ENCODE assay signal across 8 cellular contexts in the genomic region with DNA sequence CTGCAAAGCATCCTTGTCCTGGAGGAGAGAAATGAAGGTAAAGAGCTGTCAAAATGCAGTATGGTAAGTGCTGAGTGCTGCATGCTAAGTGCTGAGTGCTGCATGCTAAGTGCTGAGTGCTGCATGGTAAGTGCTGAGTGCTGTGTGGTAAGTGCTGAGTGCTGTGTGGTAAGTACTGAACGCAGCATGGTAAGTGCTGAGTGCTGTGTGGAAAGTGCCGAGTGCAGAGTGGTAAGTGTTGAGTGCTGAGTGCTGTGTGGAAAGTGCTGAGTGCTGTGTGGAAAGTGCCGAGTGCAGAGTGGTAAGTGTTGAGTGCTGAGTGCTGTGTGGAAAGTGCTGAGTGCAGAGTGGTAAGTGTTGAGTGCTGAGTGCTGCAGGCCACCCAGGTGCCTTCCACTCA.
DNase-seq lines count a peak whose midpoint lies in the region; ATAC-seq, FAIRE-seq and TF ChIP-seq lines count a peak whose summit lies in the region.
"Not testable (repeated sequence)": the region's sequence is repeated elsewhere in the genome, so short reads cannot be mapped to it uniquely, and the experiment has no call there.

No MANE protein-coding gene starts in this region.

- H3K36me3 Mint-ChIP-seq in activated CD8-positive, alpha-beta T cell treated with anti-CD3 and anti-CD28 coated beads for 36 hours (ENCODE audit: low read depth); neural progenitor cell; stimulated activated effector memory CD8-positive, alpha-beta T cell treated with anti-CD3 and anti-CD28 coated beads, Interleukin-12 subunit alpha, Interleukin-12 subunit beta, amount 100 ng/mL, for 72 hours: not testable (repeated sequence)

- not testable (repeated sequence) for H4K91ac ChIP-seq in H1 (replicated peaks; ENCODE audit: insufficient read length, low read length)

- H4K20me1 ChIP-seq in KMS-11 (ENCODE audit: insufficient read depth); GM12878 (ENCODE audit: control insufficient read depth, insufficient read depth); H1 (replicated peaks in 1 of 2; ENCODE audit: control insufficient read depth in 1 of 2, insufficient read depth in 2 of 2, low read length in 2 of 2); neural progenitor cell (ENCODE audit: low read depth): not testable (repeated sequence)

- H3K4me1 Mint-ChIP-seq in activated CD8-positive, alpha-beta T cell treated with anti-CD3 and anti-CD28 coated beads for 36 hours (ENCODE audit: low read depth), result peaks cover 22% of the 10 kb centered on the region
- H3K4me1 Mint-ChIP-seq in neural progenitor cell, result peaks cover 51% of the 10 kb centered on the region
- H3K4me1 Mint-ChIP-seq in stimulated activated effector memory CD8-positive, alpha-beta T cell treated with anti-CD3 and anti-CD28 coated beads, Interleukin-12 subunit alpha, Interleukin-12 subunit beta, amount 100 ng/mL, for 72 hours, result not testable (repeated sequence)

- in situ Hi-C loops in GM12878 (cut with MboI), result not testable (repeated sequence)

- H3K23me2 ChIP-seq in H1 (ENCODE audit: low read depth, low read length), result not testable (repeated sequence)

- H3K9ac ChIP-seq in KMS-11; GM12878 (ENCODE audit: control insufficient read depth, insufficient read depth, low read length); H1 (replicated peaks in 1 of 4; ENCODE audit: extremely low read depth in 1 of 4, low read depth in 3 of 4, low read length in 3 of 4); neural progenitor cell: not testable (repeated sequence)

- POLR2A ChIA-PET in activated CD8-positive, alpha-beta T cell treated with anti-CD3 and anti-CD28 coated beads for 36 hours (lab: Charles Lee), result interaction anchor here (0.6 to 2.0 kb wide), 4 partner anchors 9 to 478 kb away, joined by 3 to 12 read pairs (median 4); no protein-coding TSS in a partner anchor
- POLR2A ChIA-PET in GM12878 (lab: Charles Lee), result not testable (repeated sequence)
- POLR2A ChIA-PET in H1 (lab: Charles Lee; ENCODE audit: partially characterized antibody), result interaction anchor here (0.8 kb wide), 1 partner anchor 323 kb away, joined by 3 read pairs; a partner anchor contains a TSS

- not testable (repeated sequence) for H3K14ac ChIP-seq in H1 (ENCODE audit: insufficient read length)

- TF ChIP-seq EP300 in GM12878 (IDR thresholded peaks at IDR 0.05; ENCODE audit: borderline replicate concordance in 1 of 2, control insufficient read depth in 1 of 2, low read depth in 2 of 2, low read length in 2 of 2); H1 (IDR thresholded peaks at IDR 0.05; ENCODE audit: borderline replicate concordance in 1 of 2, low read depth in 2 of 2, low read length in 2 of 2): not testable (repeated sequence)

- not testable (repeated sequence) for ATAC-seq in activated CD8-positive, alpha-beta T cell treated with anti-CD3 and anti-CD28 coated beads for 36 hours; GM12878; stimulated activated effector memory CD8-positive, alpha-beta T cell treated with anti-CD3 and anti-CD28 coated beads, Interleukin-12 subunit alpha, Interleukin-12 subunit beta, amount 100 ng/mL, for 72 hours

- H2BK12ac ChIP-seq in H1 (ENCODE audit: low read depth, low read length), result peak overlapping the region; percentile 44; the same call in 1 of the 2 replicates

- FAIRE-seq in GM12891 (lab: Jason Lieb, UNC), result peak; percentile 77
- FAIRE-seq in GM12878 (lab: Jason Lieb, UNC), result peak; percentile 82
- FAIRE-seq in H1 (lab: Jason Lieb, UNC), result not testable (repeated sequence)

- H2BK15ac ChIP-seq in H1 (ENCODE audit: low read length), result not testable (repeated sequence)

- peak overlapping the region; percentile 92 for H3K27ac Mint-ChIP-seq in activated CD8-positive, alpha-beta T cell treated with anti-CD3 and anti-CD28 coated beads for 36 hours
- H3K27ac Mint-ChIP-seq in neural progenitor cell, result peak overlapping the region; percentile 52
- H3K27ac Mint-ChIP-seq in stimulated activated effector memory CD8-positive, alpha-beta T cell treated with anti-CD3 and anti-CD28 coated beads, Interleukin-12 subunit alpha, Interleukin-12 subunit beta, amount 100 ng/mL, for 72 hours, result peak overlapping the region; percentile 57

- H3K4ac ChIP-seq in H1 (replicated peaks; ENCODE audit: insufficient read length, low read depth, low read length), result not testable (repeated sequence)

- not testable (repeated sequence) for H4K5ac ChIP-seq in H1 (ENCODE audit: insufficient read length, low read depth, low read length)

- 0 out of 2 replicates have a peak overlapping the region, but pooled peaks have one; percentile 48 for H2AFZ ChIP-seq in KMS-11 (ENCODE audit: low read depth)
- H2AFZ ChIP-seq in GM12878 (ENCODE audit: control insufficient read depth, low read depth, low read length); H1 (ENCODE audit: low read length); neural progenitor cell (replicated peaks): not testable (repeated sequence)

- WGBS in GM12878 (ENCODE audit: insufficient coverage, insufficient replicate concordance, low lambda C conversion rate, missing lambda C conversion rate), result 24% methylated on average over 3 of the region's 3 CpGs
- WGBS in H1 (ENCODE audit: extremely low coverage in 1 of 2, insufficient coverage in 1 of 2, insufficient read length in 1 of 2, insufficient replicate concordance in 2 of 2, low coverage in 1 of 2, low lambda C conversion rate in 2 of 2, missing lambda C conversion rate in 1 of 2), 2 experiments, result 92% methylated on average over 3 of the region's 3 CpGs; no CpG with 5 or more reads in 1 of the 2 experiments

- H3K9me3 ChIP-seq in GM12878 (replicated peaks; ENCODE audit: control insufficient read depth, insufficient read depth, low read length); H1 (ENCODE audit: insufficient read depth in 2 of 2, low read depth in 1 of 2, low read length in 1 of 2); neural progenitor cell (ENCODE audit: low read depth): not testable (repeated sequence)

- CTCF ChIA-PET in activated CD8-positive, alpha-beta T cell treated with anti-CD3 and anti-CD28 coated beads for 36 hours (lab: Charles Lee), result interaction anchor here (0.6 to 2.0 kb wide), 4 partner anchors 9 to 254 kb away, joined by 3 to 11 read pairs (median 4); no protein-coding TSS in a partner anchor
- CTCF ChIA-PET in GM12878 (lab: Yijun Ruan, JAX), result not testable (repeated sequence)
- CTCF ChIA-PET in H1 (lab: Charles Lee; ENCODE audit: partially characterized antibody), result interaction anchor here (0.8 to 1.3 kb wide), 3 partner anchors 9 to 109 kb away, joined by 3 to 4 read pairs (median 3); no protein-coding TSS in a partner anchor

- not testable (repeated sequence) for H2BK5ac ChIP-seq in H1 (ENCODE audit: low read depth, low read length)

- not testable (repeated sequence) for H3K4me3 Mint-ChIP-seq in activated CD8-positive, alpha-beta T cell treated with anti-CD3 and anti-CD28 coated beads for 36 hours; stimulated activated effector memory CD8-positive, alpha-beta T cell treated with anti-CD3 and anti-CD28 coated beads, Interleukin-12 subunit alpha, Interleukin-12 subunit beta, amount 100 ng/mL, for 72 hours
- H3K4me3 Mint-ChIP-seq in neural progenitor cell, result peak overlapping the region; percentile 46

- TF ChIP-seq RAD21 in GM12878 (IDR thresholded peaks at IDR 0.05; ENCODE audit: insufficient read depth, low read depth, low read length); H1 (IDR thresholded peaks at IDR 0.05 in 1 of 2, conservative IDR thresholded peaks at IDR 0.05 in 1 of 2; ENCODE audit: low read depth in 2 of 2, low read length in 2 of 2): not testable (repeated sequence)

- not testable (repeated sequence) for H3K27me3 ChIP-seq in KMS-11 (ENCODE audit: insufficient read depth, low read depth); GM12878 (replicated peaks in 1 of 2; ENCODE audit: control insufficient read depth in 2 of 2, insufficient read depth in 2 of 2, low read length in 1 of 2); H1 (replicated peaks in 1 of 4; ENCODE audit: control insufficient read depth in 3 of 4, extremely low read depth in 1 of 4, insufficient read depth in 3 of 4, low read length in 3 of 4); neural progenitor cell

- not testable (repeated sequence) for H3K23ac ChIP-seq in H1 (ENCODE audit: insufficient read length)

- intact Hi-C loops in activated CD8-positive, alpha-beta T cell treated with anti-CD3 and anti-CD28 coated beads for 36 hours (cut with micrococcal nuclease); GM12878 (cut with micrococcal nuclease; ENCODE audit: unreplicated experiment): not testable (repeated sequence)

- DNase-seq in GM12891 (ENCODE audit: insufficient read length, low spot score); activated CD8-positive, alpha-beta T cell treated with anti-CD3 and anti-CD28 coated beads for 36 hours; GM12878 (ENCODE audit: low read depth, low spot score); H1 (ENCODE audit: low read depth in 1 of 2, low spot score in 2 of 2); neural progenitor cell (ENCODE audit: low spot score); stimulated activated effector memory CD8-positive, alpha-beta T cell treated with anti-CD3 and anti-CD28 coated beads, Interleukin-12 subunit alpha, Interleukin-12 subunit beta, amount 100 ng/mL, for 72 hours (ENCODE audit: low spot score in 2 of 2): not testable (repeated sequence)
- DNase-seq in mesenteric fat pad (ENCODE audit: low spot score), result peak; percentile 51

- not testable (repeated sequence) for H3K27me3 Mint-ChIP-seq in activated CD8-positive, alpha-beta T cell treated with anti-CD3 and anti-CD28 coated beads for 36 hours
- H3K27me3 Mint-ChIP-seq in neural progenitor cell (ENCODE audit: insufficient read depth, low read depth), result peaks cover 16% of the 10 kb centered on the region

- not testable (repeated sequence) for H3K36me3 ChIP-seq in KMS-11 (ENCODE audit: insufficient read depth); GM12878 (ENCODE audit: control insufficient read depth in 2 of 2, insufficient read depth in 2 of 2, low read length in 1 of 2); H1 (ENCODE audit: control insufficient read depth in 2 of 4, insufficient read depth in 4 of 4, low read length in 3 of 4); neural progenitor cell

- TF ChIP-seq POLR2A in GM12891 (IDR thresholded peaks at IDR 0.05; ENCODE audit: low read depth, low read length); GM12878 (IDR thresholded peaks at IDR 0.05; ENCODE audit: low read depth, low read length); H1 (IDR thresholded peaks at IDR 0.05; ENCODE audit: control extremely low read depth in 1 of 2, low read depth in 2 of 2, low read length in 2 of 2): not testable (repeated sequence)

- not testable (repeated sequence) for H3K9me3 Mint-ChIP-seq in activated CD8-positive, alpha-beta T cell treated with anti-CD3 and anti-CD28 coated beads for 36 hours; neural progenitor cell; stimulated activated effector memory CD8-positive, alpha-beta T cell treated with anti-CD3 and anti-CD28 coated beads, Interleukin-12 subunit alpha, Interleukin-12 subunit beta, amount 100 ng/mL, for 72 hours

- SMC1A ChIA-PET in GM12878 (lab: Charles Lee; ENCODE audit: uncharacterized antibody, unreplicated experiment), result not testable (repeated sequence)

- not testable (repeated sequence) for TF ChIP-seq CTCF in KMS-11 (conservative IDR thresholded peaks at IDR 0.05; ENCODE audit: low read depth, low read length); activated CD8-positive, alpha-beta T cell treated with anti-CD3 and anti-CD28 coated beads for 36 hours (IDR thresholded peaks at IDR 0.05); GM12878 (IDR thresholded peaks at IDR 0.05 in 2 of 3, conservative IDR thresholded peaks at IDR 0.05 in 1 of 3; ENCODE audit: control insufficient read depth in 2 of 3, extremely low read depth in 1 of 3, insufficient read depth in 1 of 3, low read depth in 3 of 3, low read length in 3 of 3); H1 (IDR thresholded peaks at IDR 0.05; ENCODE audit: control extremely low read depth in 1 of 3, insufficient read depth in 1 of 3, low read depth in 1 of 3, low read length in 3 of 3); neural progenitor cell (IDR thresholded peaks at IDR 0.05)

- H2AK5ac ChIP-seq in H1 (ENCODE audit: low read depth, low read length), result 0 out of 2 replicates have a peak overlapping the region, but pooled peaks have one; percentile 79

- H3F3A ChIP-seq in neural progenitor cell (ENCODE audit: low read depth), result peaks cover 16% of the 10 kb centered on the region

- not testable (repeated sequence) for H3K79me2 ChIP-seq in KMS-11 (ENCODE audit: insufficient read depth, low read depth); GM12878 (ENCODE audit: control insufficient read depth, insufficient read depth, low read length); H1 (ENCODE audit: control insufficient read depth in 1 of 2, insufficient read depth in 2 of 2, low read length in 2 of 2); neural progenitor cell (ENCODE audit: low read depth)

- 0 out of 2 replicates have a peak overlapping the region, but pooled peaks have one; percentile 15 for H2BK20ac ChIP-seq in H1 (ENCODE audit: low read length)

- H3K4me3 ChIP-seq in KMS-11 (IDR thresholded peaks at IDR 0.05; ENCODE audit: insufficient read depth, low read depth, low read length); GM12878; H1 (ENCODE audit: extremely low read depth in 1 of 4, insufficient read depth in 2 of 4, low read depth in 3 of 4, low read length in 4 of 4); neural progenitor cell: not testable (repeated sequence)

- H3K4me2 ChIP-seq in KMS-11 (peak overlapping the region; percentile 59; the same call in 1 of the 2 replicates), neural progenitor cell (peak overlapping the region; percentile 21)
- H3K4me2 ChIP-seq in GM12878 (ENCODE audit: control insufficient read depth, insufficient read depth); H1 (ENCODE audit: insufficient read depth in 1 of 2, low read depth in 2 of 2, low read length in 2 of 2): not testable (repeated sequence)

- BruUV-seq in GM12878 (replicated peaks; lab: Mats Ljungman, UMichigan), result not testable (repeated sequence)

- RAD21 ChIA-PET in GM12878 (lab: Charles Lee; ENCODE audit: unreplicated experiment), result not testable (repeated sequence)

- H3K79me1 ChIP-seq in H1 (ENCODE audit: low read depth, low read length), result not testable (repeated sequence)

- H3K4me1 ChIP-seq in KMS-11 (ENCODE audit: low read depth, poor library complexity, severe bottlenecking) (peaks cover 38% of the 10 kb centered on the region), neural progenitor cell (peaks cover 33% of the 10 kb centered on the region)
- H3K4me1 ChIP-seq in GM12878 (ENCODE audit: control insufficient read depth, insufficient read depth, low read length); H1 (replicated peaks in 1 of 4; ENCODE audit: control insufficient read depth in 3 of 4, insufficient read depth in 4 of 4, low read length in 3 of 4): not testable (repeated sequence)

- not testable (repeated sequence) for H3K18ac ChIP-seq in H1 (ENCODE audit: extremely low read depth, low read length)

- not testable (repeated sequence) for H4K8ac ChIP-seq in H1 (ENCODE audit: extremely low read depth, insufficient read depth, low read length)

- H3K56ac ChIP-seq in H1 (replicated peaks; ENCODE audit: insufficient read length, low read depth, low read length), result not testable (repeated sequence)

- H3K27ac ChIP-seq in KMS-11; GM12878 (ENCODE audit: control insufficient read depth, insufficient read depth); H1 (ENCODE audit: low read depth, low read length); neural progenitor cell: not testable (repeated sequence)

- not testable (repeated sequence) for H2BK120ac ChIP-seq in H1 (replicated peaks; ENCODE audit: low read depth, low read length)
